14 cellular contexts compared by ENCODE assay signal in genomic region chr7:141262101-141262819, GRCh38.
DNase-seq lines count a peak whose midpoint lies in the region; ATAC-seq, FAIRE-seq and TF ChIP-seq lines count a peak whose summit lies in the region.
"Had no signal": no experiment of that assay in that cellular context is flagged by ENCODE, and none has a peak within 500 bp of the region (broad histone marks: within the 10 kb centered on the region; RNA-seq: fewer than 3 reads in every experiment).

No MANE protein-coding gene starts in this region.

- H3K9me2 ChIP-seq in hepatocyte (replicated peaks; ENCODE audit: insufficient read depth) = no peaks in the 10 kb centered on the region

- no peak overlapping the region for H3K9ac ChIP-seq in smooth muscle cell (ENCODE audit: low read depth)

- H3K36me3 ChIP-seq in hepatocyte (replicated peaks; ENCODE audit: insufficient read depth, low read depth) = no peaks in the 10 kb centered on the region
- no peaks in the 10 kb centered on the region for H3K36me3 ChIP-seq in smooth muscle cell (ENCODE audit: low read depth)
- H3K36me3 ChIP-seq: ovary had no signal

- FAIRE-seq in GM12892 (lab: Jason Lieb, UNC) = no peak
- FAIRE-seq: islet of Langerhans had no signal

- H4K20me1 ChIP-seq in hepatocyte (ENCODE audit: insufficient read depth, poor library complexity, severe bottlenecking) = no peaks in the 10 kb centered on the region
- H4K20me1 ChIP-seq in smooth muscle cell (ENCODE audit: low read depth) = no peaks in the 10 kb centered on the region

- TF ChIP-seq POLR2A in GM12892 (IDR thresholded peaks at IDR 0.05; ENCODE audit: low read depth, low read length) = no peak

- H3K4me3 ChIP-seq in WI38 (ENCODE audit: low read depth, low read length) (no peak overlapping the region), hepatocyte (no peak overlapping the region), smooth muscle cell (no peak overlapping the region)
- H3K4me3 ChIP-seq: ovary had no signal

- no peak overlapping the region for H3K4me2 ChIP-seq in hepatocyte
- no peak overlapping the region for H3K4me2 ChIP-seq in smooth muscle cell

- TF ChIP-seq CTCF in WI38 (IDR thresholded peaks at IDR 0.05; ENCODE audit: low read depth, low read length) (peak; percentile 41; the same call in 1 of the 2 replicates), hepatocyte (IDR thresholded peaks at IDR 0.05; ENCODE audit: poor library complexity) (peak; percentile 37), smooth muscle cell (IDR thresholded peaks at IDR 0.05; ENCODE audit: borderline replicate concordance, insufficient read depth, poor library complexity, severe bottlenecking) (peak; percentile 44)

- WGBS in hepatocyte (ENCODE audit: low lambda C conversion rate, missing lambda C conversion rate) = 81% methylated on average over 4 of the region's 4 CpGs
- 80% methylated on average over 4 of the region's 4 CpGs for whole genome bisulfite sequencing in smooth muscle cell (ENCODE audit: low lambda C conversion rate)

- no peaks in the 10 kb centered on the region for H3F3A ChIP-seq in smooth muscle cell (ENCODE audit: low read depth)

- H2AFZ ChIP-seq in hepatocyte = no peak overlapping the region
- no peak overlapping the region for H2AFZ ChIP-seq in smooth muscle cell (ENCODE audit: low read depth)

- ATAC-seq in HG02642 (IDR thresholded peaks at IDR 0.05; ENCODE audit: poor library complexity, unreplicated experiment) = no peak
- ATAC-seq: stimulated activated naive B cell treated with anti-CD40 and anti-IgM and Interleukin-4, amounts not matched to agents 10 μg/mL and 1 μg/mL and 100 μg/mL, for 72 hours had no signal

- H3K9me3 ChIP-seq in hepatocyte (ENCODE audit: low read depth) (no peaks in the 10 kb centered on the region), smooth muscle cell (replicated peaks; ENCODE audit: low read depth) (no peaks in the 10 kb centered on the region)
- H3K9me3 ChIP-seq: ovary had no signal

- DNase-seq in DMS53 (lab: John Stamatoyannopoulos, UW) = peak; percentile 20
- DNase-seq in DMS53 treated with DMSO at 0.1 percent for 48 hours (lab: John Stamatoyannopoulos, UW; ENCODE audit: unreplicated experiment) = no peak
- DNase-seq in hepatocyte (ENCODE audit: low spot score) = no peak
- no peak for DNase-seq in smooth muscle cell (lab: John Stamatoyannopoulos, UW; ENCODE audit: unreplicated experiment)
- no peak for DNase-seq in NCI-H2029 treated with DMSO at 0.1 percent for 48 hours (lab: John Stamatoyannopoulos, UW)
- DNase-seq in GM12892 (ENCODE audit: insufficient read length) = no peak
- DNase-seq: GOT3; ovary; SHP77; stimulated activated CD4-positive, alpha-beta T cell treated with anti-CD3 and anti-CD28 coated beads, Interleukin-1b, Interleukin-23, amount 100 ng/mL, for 48 hours; stimulated activated naive B cell treated with anti-CD40 and anti-IgM and Interleukin-4, amounts not matched to agents 10 μg/mL and 1 μg/mL and 100 μg/mL, for 72 hours had no signal

- H3K27me3 ChIP-seq in hepatocyte (no peaks in the 10 kb centered on the region), smooth muscle cell (ENCODE audit: low read depth) (no peaks in the 10 kb centered on the region)
- H3K27me3 ChIP-seq: ovary had no signal

- H3K4me1 ChIP-seq in hepatocyte (ENCODE audit: insufficient read depth) (no peaks in the 10 kb centered on the region), smooth muscle cell (ENCODE audit: low read depth) (no peaks in the 10 kb centered on the region)

- H3K79me2 ChIP-seq in hepatocyte = no peaks in the 10 kb centered on the region
- H3K79me2 ChIP-seq in smooth muscle cell (ENCODE audit: low read depth) = no peaks in the 10 kb centered on the region

- H3K27ac ChIP-seq in hepatocyte (no peak overlapping the region), smooth muscle cell (ENCODE audit: low read depth) (no peak overlapping the region)
- H3K27ac ChIP-seq: ovary had no signal
